8 cellular contexts compared by ENCODE assay signal in the genomic region with DNA sequence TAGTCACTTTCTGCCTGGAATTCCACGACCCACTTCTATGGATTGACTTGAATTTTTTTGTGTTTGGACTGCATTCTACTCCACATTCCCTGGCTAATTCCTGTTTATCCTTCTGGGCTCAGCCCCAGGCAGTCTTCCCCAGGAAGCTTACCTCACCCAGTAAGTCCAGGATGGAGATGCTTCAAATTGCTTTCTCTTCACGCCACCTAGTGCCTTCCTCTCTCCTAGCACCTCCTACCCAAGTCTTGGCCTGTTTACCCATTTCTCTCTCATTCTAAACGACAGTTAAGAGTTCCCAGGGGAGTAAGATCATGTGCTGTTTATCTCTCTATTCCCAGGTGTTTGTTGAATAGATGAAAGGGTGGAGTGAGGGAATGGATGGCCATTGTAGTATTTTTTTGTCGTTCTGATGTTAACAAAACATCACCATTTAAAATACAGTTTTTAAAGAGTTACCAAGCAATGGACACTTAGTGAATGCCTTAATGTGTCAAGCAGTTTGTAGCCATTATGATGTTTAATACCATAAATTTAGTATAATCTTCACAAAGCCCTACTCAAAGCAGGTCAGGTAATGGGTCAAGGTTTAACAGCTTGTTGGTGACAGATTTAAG.
DNase-seq lines count a peak whose midpoint lies in the region; ATAC-seq and TF ChIP-seq lines count a peak whose summit lies in the region.

No MANE protein-coding gene starts in this region.

- H3K27me3 ChIP-seq in GM06990 (replicated peaks; ENCODE audit: control insufficient read depth, insufficient read depth, low read length): no peaks in the 10 kb centered on the region

- H3K27ac ChIP-seq in 22Rv1: peak overlapping the region; percentile 81

- H3K4me3 Mint-ChIP-seq in nephron: no peak overlapping the region

- no peak for DNase-seq in GM06990 (ENCODE audit: extremely low read depth, insufficient read length)
- peak; percentile 28 for DNase-seq in NCI-H1694 (lab: John Stamatoyannopoulos, UW)
- DNase-seq in SW 1271 (lab: John Stamatoyannopoulos, UW): peak; percentile 13 to 55
- no peak for DNase-seq in activated CD4-positive, alpha-beta T cell treated with anti-CD3 and anti-CD28 coated beads, Interleukin-2, amount 50 U/mL, for 48 hours

- peaks cover 5% of the 10 kb centered on the region for H3K27me3 Mint-ChIP-seq in nephron (ENCODE audit: low read depth)

- no peak overlapping the region for H3K27ac Mint-ChIP-seq in nephron

- ATAC-seq in HG02571 (IDR thresholded peaks at IDR 0.05; ENCODE audit: unreplicated experiment): peak; percentile 69
- ATAC-seq in esophagus mucosa: peak; percentile 61

- H3K4me3 ChIP-seq in GM06990 (replicated peaks; ENCODE audit: low read depth, low read length): no peak overlapping the region

- no peaks in the 10 kb centered on the region for H3K9me3 Mint-ChIP-seq in nephron

- peaks cover 5% of the 10 kb centered on the region for H3K4me1 Mint-ChIP-seq in nephron

- H3K36me3 ChIP-seq in GM06990 (ENCODE audit: control insufficient read depth, insufficient read depth, low read length): no peaks in the 10 kb centered on the region

- TF ChIP-seq CTCF in 22Rv1 (IDR thresholded peaks at IDR 0.05): peak; percentile 91
- peak; percentile 76 for TF ChIP-seq CTCF in GM06990 (IDR thresholded peaks at IDR 0.05; ENCODE audit: insufficient read depth, low read length, poor library complexity, severe bottlenecking)
- peak; percentile 48 to 69 (median 56) for TF ChIP-seq CTCF in nephron (IDR thresholded peaks at IDR 0.05; ENCODE audit: unreplicated experiment in 3 of 3)

- H3K36me3 Mint-ChIP-seq in nephron (ENCODE audit: low read depth): no peaks in the 10 kb centered on the region

Comparison
In these comparisons a context has a peak if more than half of its experiments do, and no peak if none do; other contexts are left out.
1. DNase-seq: peak in NCI-H1694 (single experiment) and SW 1271 (2 of 2); none in GM06990 (single experiment) and activated CD4-positive, alpha-beta T cell treated with anti-CD3 and anti-CD28 coated beads, Interleukin-2, amount 50 U/mL, for 48 hours (0 of 2).
2. Peak in every context shown above with its lines, with median percentiles within 50 percentile points of each other: CTCF ChIP-seq.